ENCODE assay signal across 11 cellular contexts in genomic region chr4:4284827-4285618, GRCh38. TPM values are rescaled to one million over a fixed set of nuclear protein-coding genes. Genes with fewer than 3 reads are reported as not detected.
DNase-seq lines count a peak whose midpoint lies in the region; ATAC-seq and TF ChIP-seq lines count a peak whose summit lies in the region.
"Had no signal": no experiment of that assay in that cellular context is flagged by ENCODE, and none has a peak within 500 bp of the region (broad histone marks: within the 10 kb centered on the region; RNA-seq: fewer than 3 reads in every experiment).

No MANE protein-coding gene starts in this region.

- no peaks in the 10 kb centered on the region for H3K27me3 Mint-ChIP-seq in neural crest cell (ENCODE audit: low read depth)

- H3K9me3 Mint-ChIP-seq in neural crest cell: no peaks in the 10 kb centered on the region
- H3K9me3 Mint-ChIP-seq: brain had no signal

- H3K4me3 ChIP-seq in choroid plexus epithelial cell (ENCODE audit: low read depth, low read length): no peak overlapping the region

- peaks cover 11% of the 10 kb centered on the region for H3K4me1 Mint-ChIP-seq in neural crest cell

- DNase-seq in DMS 273 (lab: John Stamatoyannopoulos, UW; ENCODE audit: unreplicated experiment) (peak; percentile 2), DMS 273 treated with DMSO at 0.1 percent for 48 hours (lab: John Stamatoyannopoulos, UW) (no peak), OCI-M1 (lab: John Stamatoyannopoulos, UW) (peak; percentile 35), choroid plexus epithelial cell (ENCODE audit: low read depth) (peak; percentile 49), neural crest cell (ENCODE audit: low read depth, low spot score) (no peak)
- DNase-seq: NCI-H1436; stimulated activated naive CD8-positive, alpha-beta T cell treated with anti-CD3 and anti-CD28 coated beads, Interleukin-15, Interleukin-2, amounts not matched to agents 100 U/mL and 50 U/mL, for 24 hours had no signal

- peak overlapping the region; percentile 1 for H3K4me3 Mint-ChIP-seq in neural crest cell

- H3K27ac Mint-ChIP-seq in neural crest cell (ENCODE audit: unreplicated experiment): no peak overlapping the region

- ATAC-seq in GM21619 (IDR thresholded peaks at IDR 0.05; ENCODE audit: unreplicated experiment) (no peak), GM19351 (IDR thresholded peaks at IDR 0.05; ENCODE audit: unreplicated experiment) (no peak), HG03457 (IDR thresholded peaks at IDR 0.05; ENCODE audit: unreplicated experiment) (no peak)
- ATAC-seq: stimulated activated naive CD8-positive, alpha-beta T cell treated with anti-CD3 and anti-CD28 coated beads, Interleukin-15, Interleukin-2, amounts not matched to agents 100 U/mL and 50 U/mL, for 24 hours had no signal

- TF ChIP-seq CTCF in choroid plexus epithelial cell (conservative IDR thresholded peaks at IDR 0.05; ENCODE audit: low read depth, low read length) (no peak), neural crest cell (conservative IDR thresholded peaks at IDR 0.05) (no peak)

- no peaks in the 10 kb centered on the region for H3K36me3 Mint-ChIP-seq in neural crest cell (ENCODE audit: low read depth)

RNA-seq across cellular contexts. Expression of gene LYAR, which starts 4.9 kb away (rescaled TPM):
- 24.7 and 27.3 TPM in 2 replicates for total RNA-seq in neural crest cell

RNA-seq across cellular contexts. Expression of gene ZBTB49, which starts 5.0 kb away (rescaled TPM):
- total RNA-seq in neural crest cell: 5.7 and 7.8 TPM in 2 replicates

RNA-seq across cellular contexts. Expression of gene TMEM128, which starts 37.0 kb away (rescaled TPM):
- total RNA-seq in neural crest cell: 26.7 and 28.4 TPM in 2 replicates

RNA-seq across cellular contexts. Expression of gene OTOP1, which starts 58.3 kb away (rescaled TPM):
- total RNA-seq in neural crest cell: 0.33 TPM in 1 of 2 replicates, not detected in the other

Comparison
In these comparisons a context has a peak if more than half of its experiments do, and no peak if none do; other contexts are left out.
1. DNase-seq: peak in DMS 273 (single experiment), OCI-M1 (single experiment) and choroid plexus epithelial cell (single experiment); none in DMS 273 treated with DMSO at 0.1 percent for 48 hours (single experiment) and neural crest cell (single experiment).